In genomic region chr2:144346229-144346628, GRCh38 we compare ENCODE assay signal across 19 cellular contexts.
"Had no signal": no experiment of that assay in that cellular context is flagged by ENCODE, and none has a peak within 500 bp of the region (broad histone marks: within the 10 kb centered on the region; RNA-seq: fewer than 3 reads in every experiment).

No MANE protein-coding gene starts in this region.

- H2AFZ ChIP-seq: parathyroid adenoma had no signal

- H3K4me2 ChIP-seq: smooth muscle cell had no signal

- H3K27ac ChIP-seq: parathyroid adenoma, suprapubic skin, transverse colon, vagina had no signal

- FAIRE-seq: frontal cortex, kidney had no signal

- H3K9me3 ChIP-seq: mucosa of descending colon, suprapubic skin, transverse colon, vagina had no signal

- H3K4me1 ChIP-seq: parathyroid adenoma, suprapubic skin had no signal

- H3K36me3 ChIP-seq: suprapubic skin, transverse colon, vagina had no signal

- DNase-seq: cortex of kidney; effector memory CD8-positive, alpha-beta T cell; hypothalamus; kidney; mucosa of descending colon; naive B cell; stimulated activated CD4-positive, alpha-beta T cell treated with anti-CD3 and anti-CD28 coated beads, Interleukin-12 subunit alpha, Interleukin-12 subunit beta, amount 100 ng/mL, for 4 hours; stimulated activated CD4-positive, alpha-beta T cell treated with anti-CD3 and anti-CD28 coated beads, Interleukin-1b, Interleukin-23, amount 100 ng/mL, for 48 hours; stimulated activated CD4-positive, alpha-beta T cell treated with anti-CD3 and anti-CD28 coated beads, Interleukin-4, amount 100 ng/mL, for 1 hour; stimulated activated CD8-positive, alpha-beta memory T cell treated with anti-CD3 and anti-CD28 coated beads, Interleukin-4, amount 100 ng/mL, for 48 hours; stimulated activated naive CD4-positive, alpha-beta T cell; stimulated activated naive CD8-positive, alpha-beta T cell treated with anti-CD3 and anti-CD28 coated beads, Interleukin-15, amount 100 ng/mL, for 72 hours; transverse colon had no signal

- H3K4me3 ChIP-seq: lung, mucosa of descending colon, smooth muscle cell, suprapubic skin, transverse colon, vagina had no signal

- H3K79me2 ChIP-seq: parathyroid adenoma had no signal

- H3K27me3 ChIP-seq: suprapubic skin, transverse colon, vagina had no signal

- H3K9ac ChIP-seq: parathyroid adenoma had no signal
